Comparison of ENCODE assay signal across 8 cellular contexts in genomic region chr3:143001369-143002082, GRCh38. TPM values are rescaled to one million over a fixed set of nuclear protein-coding genes. Genes with fewer than 3 reads are reported as not detected.
DNase-seq lines count a peak whose midpoint lies in the region; ATAC-seq, FAIRE-seq and TF ChIP-seq lines count a peak whose summit lies in the region.

Gene U2SURP (plus strand): TSS chr3:143001570. CDS start chr3:143001629, 59 bp downstream.

- peaks cover 60% of the 10 kb centered on the region for H3K79me2 ChIP-seq in Loucy (ENCODE audit: insufficient read depth, low read length)

- H3K9me3 Mint-ChIP-seq in natural killer cell treated with Interleukin-12 subunit alpha and Interleukin-12 subunit beta and Interleukin-15 and Interleukin-18, amount 100 ng/mL, for 72 hours, result no peaks in the 10 kb centered on the region

- H3K36me3 Mint-ChIP-seq in natural killer cell treated with Interleukin-12 subunit alpha and Interleukin-12 subunit beta and Interleukin-15 and Interleukin-18, amount 100 ng/mL, for 72 hours, result peaks cover 6% of the 10 kb centered on the region

- no peaks in the 10 kb centered on the region for H3K27me3 ChIP-seq in Loucy (ENCODE audit: insufficient read depth, low read length, poor library complexity, severe bottlenecking)

- no peaks in the 10 kb centered on the region for H3K9me2 ChIP-seq in Loucy (replicated peaks; ENCODE audit: low read depth, low read length)

- peak within 1 kb of the TSS; percentile 89 for H3K9ac ChIP-seq in Loucy (ENCODE audit: low read depth, low read length, poor library complexity, severe bottlenecking)

- no peaks in the 10 kb centered on the region for H3K36me3 ChIP-seq in Loucy (ENCODE audit: insufficient read depth, low read length)

- peaks cover 0 to 10% of the 10 kb centered on the region in 2 donors for H3K27me3 Mint-ChIP-seq in natural killer cell treated with Interleukin-12 subunit alpha and Interleukin-12 subunit beta and Interleukin-15 and Interleukin-18, amount 100 ng/mL, for 72 hours

- peaks cover 30 to 39% of the 10 kb centered on the region in 2 donors for H3K4me1 Mint-ChIP-seq in natural killer cell treated with Interleukin-12 subunit alpha and Interleukin-12 subunit beta and Interleukin-15 and Interleukin-18, amount 100 ng/mL, for 72 hours (ENCODE audit: low read depth in 2 of 2)

- no peak for TF ChIP-seq CTCF in Loucy (conservative IDR thresholded peaks at IDR 0.05; ENCODE audit: low read length)

- H4K20me1 ChIP-seq in Loucy (ENCODE audit: insufficient read depth, low read length, poor library complexity, severe bottlenecking), result peaks cover 39% of the 10 kb centered on the region

- no peaks in the 10 kb centered on the region for H3K9me3 ChIP-seq in Loucy (ENCODE audit: insufficient read depth, low read depth, low read length)

- peak within 1 kb of the TSS; percentile 98 for H3K4me3 Mint-ChIP-seq in natural killer cell treated with Interleukin-12 subunit alpha and Interleukin-12 subunit beta and Interleukin-15 and Interleukin-18, amount 100 ng/mL, for 72 hours

- H3K4me1 ChIP-seq in Loucy (ENCODE audit: insufficient read depth, low read length, poor library complexity, severe bottlenecking), result peaks cover 29% of the 10 kb centered on the region

- TF ChIP-seq POLR2A in H54 (IDR thresholded peaks at IDR 0.05; ENCODE audit: low read depth, low read length), result peak; percentile 72
- TF ChIP-seq POLR2A in Raji (IDR thresholded peaks at IDR 0.05; ENCODE audit: insufficient read depth, low read depth, low read length), result peak; percentile 92

- H3K4me3 ChIP-seq in Loucy (ENCODE audit: low read length, poor library complexity, severe bottlenecking), result peak within 1 kb of the TSS; percentile 85

- peak; percentile 96 for FAIRE-seq in H54 (lab: Jason Lieb, UNC)

- H3K4me2 ChIP-seq in Loucy (ENCODE audit: low read depth, low read length, poor library complexity, severe bottlenecking), result peak within 1 kb of the TSS; percentile 97

- peak within 1 kb of the TSS; percentile 90 for H2AFZ ChIP-seq in Loucy (ENCODE audit: low read length)

- ATAC-seq in natural killer cell treated with Interleukin-12 subunit alpha and Interleukin-12 subunit beta and Interleukin-15 and Interleukin-18, amount 100 ng/mL, for 72 hours, result peak; percentile 98
- peak; percentile 94 for ATAC-seq in stimulated activated naive CD8-positive, alpha-beta T cell treated with anti-CD3 and anti-CD28 coated beads, Interleukin-15, Interleukin-2, amounts not matched to agents 100 U/mL and 50 U/mL, for 24 hours

- no peaks in the 10 kb centered on the region for H3F3A ChIP-seq in Loucy (ENCODE audit: low read depth)

- DNase-seq in EL (peak; percentile 99), H54 (ENCODE audit: insufficient read length, low spot score) (peak; percentile 82), fibroblast of peridontal ligament (ENCODE audit: extremely low read depth) (peak; percentile 98)
- peak; percentile 85 for DNase-seq in activated T-helper 9 cell treated with anti-CD3 and anti-CD28 coated beads, Interleukin-2, amount 50 U/mL, for 16 hours (ENCODE audit: low read depth)
- DNase-seq in natural killer cell treated with Interleukin-12 subunit alpha and Interleukin-12 subunit beta and Interleukin-15 and Interleukin-18, amount 100 ng/mL, for 72 hours (ENCODE audit: low spot score), result peak; percentile 95
- peak; percentile 91 for DNase-seq in stimulated activated naive CD8-positive, alpha-beta T cell treated with anti-CD3 and anti-CD28 coated beads, Interleukin-15, Interleukin-2, amounts not matched to agents 100 U/mL and 50 U/mL, for 24 hours

- H3K27ac Mint-ChIP-seq in natural killer cell treated with Interleukin-12 subunit alpha and Interleukin-12 subunit beta and Interleukin-15 and Interleukin-18, amount 100 ng/mL, for 72 hours, result peak within 1 kb of the TSS; percentile 94 to 97

RNA-seq across cellular contexts. Expression of gene U2SURP, which starts in this region (rescaled TPM):
- 100 to 1,000 TPM; 113 to 166 TPM for total RNA-seq in natural killer cell treated with Interleukin-12 subunit alpha and Interleukin-12 subunit beta and Interleukin-15 and Interleukin-18, amount 100 ng/mL, for 72 hours

Comparison
In these comparisons a context has a peak if more than half of its experiments do, and no peak if none do; other contexts are left out.
1. Peak in every context shown above with its lines: DNase-seq, ATAC-seq and H3K4me3 ChIP-seq.